In the genomic region with DNA sequence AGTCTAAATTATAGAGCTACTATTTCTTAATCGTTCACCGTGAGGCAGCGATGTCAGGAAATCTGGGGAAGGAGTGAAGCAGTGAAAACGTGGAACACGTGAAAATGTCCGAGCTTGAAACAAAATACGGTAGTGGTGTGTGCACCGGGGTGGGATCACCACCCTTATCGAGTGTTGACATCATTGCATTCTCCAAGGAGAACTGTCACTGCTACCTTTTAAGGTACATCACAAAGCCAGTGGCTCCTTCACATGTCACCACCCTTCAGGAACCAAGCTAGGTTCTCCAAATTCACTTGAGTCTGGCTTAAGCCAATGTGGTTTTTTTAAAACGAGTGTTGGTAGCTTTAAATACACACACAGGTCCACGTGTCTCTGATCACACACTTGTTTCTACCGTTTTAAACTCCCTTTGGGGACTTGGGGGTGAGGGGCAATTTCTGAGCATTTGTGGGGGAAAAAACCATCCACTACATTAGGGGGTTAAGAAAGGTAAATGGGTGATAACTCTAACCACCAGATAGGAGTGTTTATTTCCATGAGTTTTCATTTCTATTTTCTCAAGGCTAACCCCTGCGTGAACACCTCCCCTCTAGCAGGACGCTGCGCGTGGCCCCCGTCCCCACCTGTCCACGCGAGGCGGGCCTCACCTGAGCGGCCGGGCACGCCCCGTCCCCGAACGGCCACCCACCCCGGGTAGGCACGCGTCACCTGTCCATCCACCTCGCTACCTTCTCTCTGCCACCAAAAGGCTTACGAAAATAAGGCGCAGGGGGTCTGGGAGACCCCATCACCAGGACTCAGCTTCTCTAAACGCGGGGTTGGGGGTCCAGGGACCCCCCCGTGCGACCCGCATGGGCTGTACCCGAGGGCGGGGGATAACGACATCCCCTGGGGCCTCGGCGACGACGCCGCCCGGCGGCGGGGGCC, we compare ENCODE assay signal across 8 cellular contexts. TPM values are rescaled to one million over a fixed set of nuclear protein-coding genes. Genes with fewer than 3 reads are reported as not detected.
A peak's percentile ranks its signal among the peaks of the same experiment; 100 is the strongest.
DNase-seq lines count a peak whose midpoint lies in the region; ATAC-seq, FAIRE-seq and TF ChIP-seq lines count a peak whose summit lies in the region.

No MANE protein-coding gene starts in this region.

- H3K4me3 Mint-ChIP-seq in T-helper 17 cell = peak overlapping the region; percentile 84

- WGBS in mammary epithelial cell (ENCODE audit: low coverage, missing lambda C conversion rate) = 9% methylated on average over 17 of the region's 48 CpGs

- H3K27ac ChIP-seq in mammary epithelial cell (ENCODE audit: insufficient read depth, low read depth, low read length) (peak overlapping the region; percentile 72), kidney (ENCODE audit: low read depth in 2 of 2, low read length in 2 of 2) (no peak overlapping the region)

- ATAC-seq in GM21723 (IDR thresholded peaks at IDR 0.05; ENCODE audit: unreplicated experiment) (peak; percentile 38), T-helper 17 cell (peak; percentile 29)

- BruUV-seq in mammary epithelial cell (replicated peaks; lab: Mats Ljungman, UMichigan) = TSS peak; percentile 33

- FAIRE-seq in kidney (lab: Jason Lieb, UNC) = no peak

- dilution Hi-C loops in mammary epithelial cell (cut with HindIII; ENCODE audit: low sequenced_read_pairs) = no loop called here

- H3K36me3 ChIP-seq in mammary epithelial cell (ENCODE audit: insufficient read depth, low read length) (no peaks in the 10 kb centered on the region), kidney (ENCODE audit: control insufficient read depth in 1 of 2, insufficient read depth in 2 of 2, low read length in 2 of 2) (no peaks in the 10 kb centered on the region)

- H2AFZ ChIP-seq in mammary epithelial cell (ENCODE audit: low read depth, low read length) = peak overlapping the region; percentile 77

- H3K4me2 ChIP-seq in mammary epithelial cell (ENCODE audit: insufficient read depth, low read depth, low read length) = peak overlapping the region; percentile 90

- TF ChIP-seq CTCF in mammary epithelial cell (conservative IDR thresholded peaks at IDR 0.05 in 1 of 2, IDR thresholded peaks at IDR 0.05 in 1 of 2; ENCODE audit: extremely low read depth in 1 of 2, insufficient read depth in 1 of 2, low read depth in 1 of 2, low read length in 2 of 2) = no peak
- TF ChIP-seq CTCF in kidney (IDR thresholded peaks at IDR 0.05; ENCODE audit: borderline replicate concordance, extremely low read depth, insufficient read depth) = no peak

- H3K4me1 Mint-ChIP-seq in T-helper 17 cell = peaks cover 25% of the 10 kb centered on the region

- H3K36me3 Mint-ChIP-seq in T-helper 17 cell (ENCODE audit: low read depth) = no peaks in the 10 kb centered on the region

- CTCF ChIA-PET in mammary epithelial cell (lab: Charles Lee; ENCODE audit: low non-redundant PET) = interaction anchor here (0.6 kb wide), 2 partner anchors 265 to 266 kb away, joined by 3 read pairs; no protein-coding TSS in a partner anchor

- H3K27me3 Mint-ChIP-seq in T-helper 17 cell = no peaks in the 10 kb centered on the region

- H3K9me3 ChIP-seq in T-helper 17 cell (ENCODE audit: control insufficient read depth, low read length, poor library complexity, severe bottlenecking) (no peaks in the 10 kb centered on the region), mammary epithelial cell (replicated peaks; ENCODE audit: insufficient read depth, low read length) (no peaks in the 10 kb centered on the region), kidney (ENCODE audit: control insufficient read depth in 1 of 2, low read length in 2 of 2) (no peaks in the 10 kb centered on the region)

- H3K4me1 ChIP-seq in mammary epithelial cell (ENCODE audit: insufficient read depth, low read length) (peaks cover 12% of the 10 kb centered on the region), kidney (ENCODE audit: control insufficient read depth in 1 of 2, insufficient read depth in 1 of 2, low read depth in 1 of 2, low read length in 2 of 2) (peaks cover 0 to 3% of the 10 kb centered on the region in 2 donors)

- H3K4me3 ChIP-seq in mammary epithelial cell (replicated peaks in 1 of 3; ENCODE audit: insufficient read depth in 1 of 3, low read depth in 2 of 3, low read length in 3 of 3) (peak overlapping the region; percentile 66 to 85 (median 70)), kidney (ENCODE audit: low read length in 2 of 2) (peak overlapping the region; percentile 63 to 86)

- H3K27me3 ChIP-seq in mammary epithelial cell (ENCODE audit: insufficient read depth, low read length) = no peaks in the 10 kb centered on the region

- intact Hi-C loops in mammary epithelial cell (cut with micrococcal nuclease) = loop anchor here (2.0 to 5.0 kb wide), 2 partner anchors 229 to 265 kb away; no protein-coding TSS in a partner anchor
- intact Hi-C loops in kidney (cut with DNase I) = no loop called here

- peak overlapping the region; percentile 62 for H3K27ac Mint-ChIP-seq in T-helper 17 cell

- DNase-seq in GM04504 (ENCODE audit: low read depth) = peak; percentile 28
- peak; percentile 51 for DNase-seq in KG1 (lab: John Stamatoyannopoulos, UW)
- peak in 2 of 3 donors; percentile 17 to 23 for DNase-seq in T-helper 17 cell
- DNase-seq in mammary epithelial cell = peak; percentile 26
- peak; percentile 84 for DNase-seq in kidney
- DNase-seq in stimulated activated CD4-positive, alpha-beta T cell treated with anti-CD3 and anti-CD28 coated beads, Interleukin-4, amount 100 ng/mL, for 1 hour = peak; percentile 40
- no peak for DNase-seq in NCI-H2107 treated with DMSO at 0.1 percent for 48 hours (lab: John Stamatoyannopoulos, UW; ENCODE audit: unreplicated experiment)

- H3K9ac ChIP-seq in mammary epithelial cell (ENCODE audit: insufficient read depth, low read length) (peak overlapping the region; percentile 86), kidney (ENCODE audit: low read length in 2 of 2) (peak overlapping the region; percentile 62 to 98)

- H3K79me2 ChIP-seq in mammary epithelial cell (ENCODE audit: insufficient read depth, low read length) = peaks cover 53% of the 10 kb centered on the region

- no peaks in the 10 kb centered on the region for H4K20me1 ChIP-seq in mammary epithelial cell (ENCODE audit: insufficient read depth, low read length)

- in situ Hi-C loops in mammary epithelial cell (cut with MboI; ENCODE audit: low sequenced_read_pairs in 2 of 2) = no loop called here

RNA-seq across cellular contexts. Expression of a gene that starts 1.0 kb away (rescaled TPM):
- total RNA-seq in T-helper 17 cell (10 to 100 TPM; 11.0 to 13.4 TPM), mammary epithelial cell (1 to 10 TPM; 7.2 to 8.1 TPM), kidney (8.4 TPM)
- polyA plus RNA-seq in mammary epithelial cell (5.8 TPM), kidney (ENCODE audit: insufficient read depth, low read depth, low replicate concordance) (1.3 TPM)
- polyA minus RNA-seq in mammary epithelial cell = 29.5 TPM
